In genomic region chr12:93197067-93197593, GRCh38 we compare ENCODE assay signal across 19 cellular contexts.
DNase-seq lines count a peak whose midpoint lies in the region; ATAC-seq, FAIRE-seq and TF ChIP-seq lines count a peak whose summit lies in the region.
"Had no signal": no experiment of that assay in that cellular context is flagged by ENCODE, and none has a peak within 500 bp of the region (broad histone marks: within the 10 kb centered on the region; RNA-seq: fewer than 3 reads in every experiment).

No MANE protein-coding gene starts in this region.

- peaks cover 2% of the 10 kb centered on the region for H3K4me1 ChIP-seq in neural progenitor cell

- no peaks in the 10 kb centered on the region for H3F3A ChIP-seq in neural progenitor cell (ENCODE audit: low read depth)

- no peak overlapping the region for H3K27ac Mint-ChIP-seq in activated CD4-positive, alpha-beta T cell treated with anti-CD3 and anti-CD28 coated beads, Interleukin-2, amount 10 ng/mL, durations not matched to agents 24 days and 14 days
- no peak overlapping the region for H3K27ac Mint-ChIP-seq in neural progenitor cell
- H3K27ac Mint-ChIP-seq: activated naive CD4-positive, alpha-beta T cell treated with anti-CD3 and anti-CD28 coated beads for 36 hours; GM23338 had no signal

- no peaks in the 10 kb centered on the region for H3K36me3 ChIP-seq in neural progenitor cell
- H3K36me3 ChIP-seq: SJSA1, WERI-Rb-1 had no signal

- no peaks in the 10 kb centered on the region for H3K4me1 Mint-ChIP-seq in activated CD4-positive, alpha-beta T cell treated with anti-CD3 and anti-CD28 coated beads, Interleukin-2, amount 10 ng/mL, durations not matched to agents 24 days and 14 days
- H3K4me1 Mint-ChIP-seq in neural progenitor cell: peaks cover 11% of the 10 kb centered on the region

- H3K79me2 ChIP-seq in neural progenitor cell (ENCODE audit: low read depth): no peaks in the 10 kb centered on the region

- H3K27me3 Mint-ChIP-seq in activated CD4-positive, alpha-beta T cell treated with anti-CD3 and anti-CD28 coated beads, Interleukin-2, amount 10 ng/mL, durations not matched to agents 24 days and 14 days: peaks cover 8% of the 10 kb centered on the region
- peaks cover 2% of the 10 kb centered on the region for H3K27me3 Mint-ChIP-seq in neural progenitor cell (ENCODE audit: insufficient read depth, low read depth)

- TF ChIP-seq CTCF in fibroblast of mammary gland (conservative IDR thresholded peaks at IDR 0.05; ENCODE audit: control insufficient read depth, insufficient read depth, low read depth, low read length) (no peak), neural progenitor cell (IDR thresholded peaks at IDR 0.05) (no peak)

- H3K27me3 ChIP-seq in neural progenitor cell: no peaks in the 10 kb centered on the region
- H3K27me3 ChIP-seq: SJSA1 had no signal

- H3K27ac ChIP-seq in neural progenitor cell: no peak overlapping the region
- H3K27ac ChIP-seq: KMS-11, SJSA1, WERI-Rb-1 had no signal

- DNase-seq in EL (peak; percentile 61), RCC 7860 (ENCODE audit: low spot score) (peak; percentile 58), fibroblast of mammary gland (ENCODE audit: low read depth) (peak; percentile 65), skeletal muscle cell (ENCODE audit: low read depth) (peak; percentile 52), neural progenitor cell (ENCODE audit: low spot score) (no peak)
- DNase-seq in activated CD4-positive, alpha-beta T cell treated with anti-CD3 and anti-CD28 coated beads, Interleukin-2, amount 10 ng/mL, durations not matched to agents 24 days and 14 days: no peak
- DNase-seq: activated naive CD4-positive, alpha-beta T cell treated with anti-CD3 and anti-CD28 coated beads for 36 hours; C1 segment of cervical spinal cord; NCI-H2107; stimulated activated CD4-positive, alpha-beta T cell treated with anti-CD3 and anti-CD28 coated beads, Interleukin-2, amount 100 ng/mL, for 24 hours; WERI-Rb-1 had no signal

- H2AFZ ChIP-seq in neural progenitor cell (replicated peaks): no peak overlapping the region
- H2AFZ ChIP-seq: GM23338 had no signal

- FAIRE-seq in RCC 7860 (lab: Jason Lieb, UNC): no peak
- FAIRE-seq: GM18507, islet of Langerhans, urothelium cell line had no signal

- H3K9me3 Mint-ChIP-seq in activated CD4-positive, alpha-beta T cell treated with anti-CD3 and anti-CD28 coated beads, Interleukin-2, amount 10 ng/mL, durations not matched to agents 24 days and 14 days: peaks cover 13% of the 10 kb centered on the region
- peaks cover 1% of the 10 kb centered on the region for H3K9me3 Mint-ChIP-seq in neural progenitor cell

- H3K4me3 ChIP-seq in fibroblast of mammary gland (ENCODE audit: control insufficient read depth, low read depth, low read length) (no peak overlapping the region), skeletal muscle cell (ENCODE audit: low read depth, low read length) (no peak overlapping the region), neural progenitor cell (no peak overlapping the region)
- H3K4me3 ChIP-seq: GM23338, SJSA1 had no signal

- no peak for ATAC-seq in HG02623 (IDR thresholded peaks at IDR 0.05; ENCODE audit: unreplicated experiment)
- ATAC-seq in HG02885 (IDR thresholded peaks at IDR 0.05; ENCODE audit: poor library complexity, unreplicated experiment): no peak
- ATAC-seq: GM23338 had no signal

- no peak overlapping the region for H3K4me2 ChIP-seq in neural progenitor cell
- H3K4me2 ChIP-seq: GM23338, KMS-11 had no signal

- no peaks in the 10 kb centered on the region for H3K9me3 ChIP-seq in neural progenitor cell (ENCODE audit: low read depth)
- H3K9me3 ChIP-seq: SJSA1 had no signal

- no peaks in the 10 kb centered on the region for H3K36me3 Mint-ChIP-seq in activated CD4-positive, alpha-beta T cell treated with anti-CD3 and anti-CD28 coated beads, Interleukin-2, amount 10 ng/mL, durations not matched to agents 24 days and 14 days (ENCODE audit: low read depth)
- no peaks in the 10 kb centered on the region for H3K36me3 Mint-ChIP-seq in neural progenitor cell

- no peak overlapping the region for H3K9ac ChIP-seq in neural progenitor cell
- H3K9ac ChIP-seq: KMS-11 had no signal

- intact Hi-C loops in activated CD4-positive, alpha-beta T cell treated with anti-CD3 and anti-CD28 coated beads, Interleukin-2, amount 10 ng/mL, durations not matched to agents 24 days and 14 days (cut with micrococcal nuclease): no loop called here

- H3K4me3 Mint-ChIP-seq in activated CD4-positive, alpha-beta T cell treated with anti-CD3 and anti-CD28 coated beads, Interleukin-2, amount 10 ng/mL, durations not matched to agents 24 days and 14 days: no peak overlapping the region
- H3K4me3 Mint-ChIP-seq in neural progenitor cell: no peak overlapping the region
- H3K4me3 Mint-ChIP-seq: activated naive CD4-positive, alpha-beta T cell treated with anti-CD3 and anti-CD28 coated beads for 36 hours; GM23338 had no signal

- no peaks in the 10 kb centered on the region for H4K20me1 ChIP-seq in neural progenitor cell (ENCODE audit: low read depth)

Comparison
In these comparisons a context has a peak if more than half of its experiments do, and no peak if none do; other contexts are left out.
1. DNase-seq: peak in EL (single experiment), RCC 7860 (single experiment), fibroblast of mammary gland (single experiment) and skeletal muscle cell (single experiment); none in activated CD4-positive, alpha-beta T cell treated with anti-CD3 and anti-CD28 coated beads, Interleukin-2, amount 10 ng/mL, durations not matched to agents 24 days and 14 days (single experiment) and neural progenitor cell (single experiment).